In the genomic region with DNA sequence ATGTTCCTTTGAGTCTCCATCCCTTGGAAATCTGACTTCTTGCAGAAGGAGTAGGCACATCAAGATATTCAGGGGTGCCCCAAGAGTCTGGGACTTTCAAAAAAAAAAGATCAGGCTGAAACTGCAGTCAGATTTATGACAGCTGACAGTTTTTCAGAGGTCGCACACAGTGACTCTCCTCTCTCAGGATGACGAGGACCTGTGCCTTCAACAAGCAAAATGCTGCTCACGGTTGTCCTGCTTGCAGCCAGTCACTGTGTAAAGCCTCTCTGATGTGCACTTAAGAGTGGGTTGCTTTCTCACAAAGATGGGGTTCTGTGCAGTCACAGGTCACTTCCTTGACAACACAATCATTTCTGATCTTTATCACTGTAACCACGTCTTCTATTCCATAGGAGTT, we compare ENCODE assay signal across 1 cellular context.
TF ChIP-seq lines count a peak whose summit lies in the region.

No MANE protein-coding gene starts in this region.

TF ChIP-seq in WTC11, 78 proteins besides CTCF, POLR2A, EP300 and RAD21 (continued from another document):
- TF ChIP-seq, protein P1, sequence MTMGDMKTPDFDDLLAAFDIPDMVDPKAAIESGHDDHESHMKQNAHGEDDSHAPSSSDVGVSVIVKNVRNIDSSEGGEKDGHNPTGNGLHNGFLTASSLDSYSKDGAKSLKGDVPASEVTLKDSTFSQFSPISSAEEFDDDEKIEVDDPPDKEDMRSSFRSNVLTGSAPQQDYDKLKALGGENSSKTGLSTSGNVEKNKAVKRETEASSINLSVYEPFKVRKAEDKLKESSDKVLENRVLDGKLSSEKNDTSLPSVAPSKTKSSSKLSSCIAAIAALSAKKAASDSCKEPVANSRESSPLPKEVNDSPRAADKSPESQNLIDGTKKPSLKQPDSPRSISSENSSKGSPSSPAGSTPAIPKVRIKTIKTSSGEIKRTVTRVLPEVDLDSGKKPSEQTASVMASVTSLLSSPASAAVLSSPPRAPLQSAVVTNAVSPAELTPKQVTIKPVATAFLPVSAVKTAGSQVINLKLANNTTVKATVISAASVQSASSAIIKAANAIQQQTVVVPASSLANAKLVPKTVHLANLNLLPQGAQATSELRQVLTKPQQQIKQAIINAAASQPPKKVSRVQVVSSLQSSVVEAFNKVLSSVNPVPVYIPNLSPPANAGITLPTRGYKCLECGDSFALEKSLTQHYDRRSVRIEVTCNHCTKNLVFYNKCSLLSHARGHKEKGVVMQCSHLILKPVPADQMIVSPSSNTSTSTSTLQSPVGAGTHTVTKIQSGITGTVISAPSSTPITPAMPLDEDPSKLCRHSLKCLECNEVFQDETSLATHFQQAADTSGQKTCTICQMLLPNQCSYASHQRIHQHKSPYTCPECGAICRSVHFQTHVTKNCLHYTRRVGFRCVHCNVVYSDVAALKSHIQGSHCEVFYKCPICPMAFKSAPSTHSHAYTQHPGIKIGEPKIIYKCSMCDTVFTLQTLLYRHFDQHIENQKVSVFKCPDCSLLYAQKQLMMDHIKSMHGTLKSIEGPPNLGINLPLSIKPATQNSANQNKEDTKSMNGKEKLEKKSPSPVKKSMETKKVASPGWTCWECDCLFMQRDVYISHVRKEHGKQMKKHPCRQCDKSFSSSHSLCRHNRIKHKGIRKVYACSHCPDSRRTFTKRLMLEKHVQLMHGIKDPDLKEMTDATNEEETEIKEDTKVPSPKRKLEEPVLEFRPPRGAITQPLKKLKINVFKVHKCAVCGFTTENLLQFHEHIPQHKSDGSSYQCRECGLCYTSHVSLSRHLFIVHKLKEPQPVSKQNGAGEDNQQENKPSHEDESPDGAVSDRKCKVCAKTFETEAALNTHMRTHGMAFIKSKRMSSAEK (CRISPR knock-in tag; IDR thresholded peaks at IDR 0.05; ENCODE audit: borderline replicate concordance): no peak
- TF ChIP-seq, protein P2, sequence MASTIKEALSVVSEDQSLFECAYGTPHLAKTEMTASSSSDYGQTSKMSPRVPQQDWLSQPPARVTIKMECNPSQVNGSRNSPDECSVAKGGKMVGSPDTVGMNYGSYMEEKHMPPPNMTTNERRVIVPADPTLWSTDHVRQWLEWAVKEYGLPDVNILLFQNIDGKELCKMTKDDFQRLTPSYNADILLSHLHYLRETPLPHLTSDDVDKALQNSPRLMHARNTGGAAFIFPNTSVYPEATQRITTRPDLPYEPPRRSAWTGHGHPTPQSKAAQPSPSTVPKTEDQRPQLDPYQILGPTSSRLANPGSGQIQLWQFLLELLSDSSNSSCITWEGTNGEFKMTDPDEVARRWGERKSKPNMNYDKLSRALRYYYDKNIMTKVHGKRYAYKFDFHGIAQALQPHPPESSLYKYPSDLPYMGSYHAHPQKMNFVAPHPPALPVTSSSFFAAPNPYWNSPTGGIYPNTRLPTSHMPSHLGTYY (CRISPR knock-in tag; IDR thresholded peaks at IDR 0.05): no peak
- TF ChIP-seq JAZF1 (CRISPR knock-in tag; IDR thresholded peaks at IDR 0.05) (no peak), SMAD3 (CRISPR knock-in tag; IDR thresholded peaks at IDR 0.05; ENCODE audit: borderline replicate concordance) (no peak)
